ENCODE assay signal across 1 cellular context in genomic region chr14:49585803-49586672, GRCh38.
TF ChIP-seq lines count a peak whose summit lies in the region.

TSS of gene RPS29 (minus strand) at chr14:49586380. CDS start at chr14:49586346, 34 bp downstream.

TF ChIP-seq in HepG2, 621 proteins besides CTCF, POLR2A, EP300 and RAD21 (continued from another document and continues in another):
- TF ChIP-seq ZNF609 (CRISPR knock-in tag; IDR thresholded peaks at IDR 0.05; ENCODE audit: borderline replicate concordance) (no peak), ZBED4 (CRISPR knock-in tag; IDR thresholded peaks at IDR 0.05; ENCODE audit: borderline replicate concordance) (peak; percentile 89), ZSCAN29 (CRISPR knock-in tag; conservative IDR thresholded peaks at IDR 0.05) (no peak), STAT5B (CRISPR knock-in tag; IDR thresholded peaks at IDR 0.05) (no peak), TRIM22 (IDR thresholded peaks at IDR 0.05) (no peak), MAZ (IDR thresholded peaks at IDR 0.05; ENCODE audit: borderline replicate concordance, low read depth, low read length) (no peak), MAZ (CRISPR knock-in tag; IDR thresholded peaks at IDR 0.05; ENCODE audit: low read depth) (peak; percentile 70), ZNF770 (CRISPR knock-in tag; IDR thresholded peaks at IDR 0.05) (peak; percentile 99), BCL3 (CRISPR knock-in tag; IDR thresholded peaks at IDR 0.05) (no peak), MAFK (conservative IDR thresholded peaks at IDR 0.05 in 1 of 2, IDR thresholded peaks at IDR 0.05 in 1 of 2; ENCODE audit: low read length in 2 of 2) (peak in 1 of 2 experiments; percentile 23; a peak in 2 of 4 replicates), CEBPG (CRISPR knock-in tag; IDR thresholded peaks at IDR 0.05) (peak; percentile 40; the same call in 1 of the 2 replicates), NKX3-1 (CRISPR knock-in tag; IDR thresholded peaks at IDR 0.05) (no peak), ZNF766 (CRISPR knock-in tag; IDR thresholded peaks at IDR 0.05; ENCODE audit: borderline replicate concordance) (peak; percentile 87), TFDP2 (CRISPR knock-in tag; IDR thresholded peaks at IDR 0.05) (0 out of 2 replicates have a peak, but pooled peaks have one; percentile 12), PAXIP1 (CRISPR knock-in tag; conservative IDR thresholded peaks at IDR 0.05) (peak; percentile 43; the same call in 1 of the 2 replicates), ATAD3A (CRISPR knock-in tag; IDR thresholded peaks at IDR 0.05) (no peak), ZNF570 (CRISPR knock-in tag; IDR thresholded peaks at IDR 0.05; ENCODE audit: borderline replicate concordance) (no peak), REST (IDR thresholded peaks at IDR 0.05; ENCODE audit: borderline replicate concordance in 1 of 2, low read depth in 1 of 2, low read length in 2 of 2) (no peak), ZNF687 (CRISPR knock-in tag; IDR thresholded peaks at IDR 0.05) (peak; percentile 80), ZNF44 (CRISPR knock-in tag; IDR thresholded peaks at IDR 0.05) (no peak), HCFC1 (IDR thresholded peaks at IDR 0.05; ENCODE audit: low read depth, low read length) (no peak; the same call in 1 of the 2 replicates), ZNF672 (CRISPR knock-in tag; IDR thresholded peaks at IDR 0.05) (no peak), BHLHE40 (IDR thresholded peaks at IDR 0.05; ENCODE audit: low read length) (no peak)
